ENCODE assay signal across 11 cellular contexts in genomic region chr6:127518212-127518709, GRCh38. TPM values are rescaled to one million over a fixed set of nuclear protein-coding genes. Genes with fewer than 3 reads are reported as not detected.
DNase-seq lines count a peak whose midpoint lies in the region; ATAC-seq and TF ChIP-seq lines count a peak whose summit lies in the region.
"Had no signal": no experiment of that assay in that cellular context is flagged by ENCODE, and none has a peak within 500 bp of the region (broad histone marks: within the 10 kb centered on the region; RNA-seq: fewer than 3 reads in every experiment).

No MANE protein-coding gene starts in this region.

- 37% methylated on average over 10 of the region's 10 CpGs for WGBS in mammary epithelial cell (ENCODE audit: low coverage, missing lambda C conversion rate)

- peaks cover 71% of the 10 kb centered on the region for H3K27me3 Mint-ChIP-seq in MCF 10A (ENCODE audit: insufficient read depth, unreplicated experiment)
- H3K27me3 Mint-ChIP-seq in stimulated activated naive B cell treated with anti-CD40 and anti-IgM and Interleukin-4, amounts not matched to agents 10 μg/mL and 1 μg/mL and 100 μg/mL, for 72 hours: peaks cover 48 to 55% of the 10 kb centered on the region in 2 donors

- H3K27ac Mint-ChIP-seq in MCF 10A (ENCODE audit: low read depth, unreplicated experiment): no peak overlapping the region
- H3K27ac Mint-ChIP-seq in stimulated activated naive B cell treated with anti-CD40 and anti-IgM and Interleukin-4, amounts not matched to agents 10 μg/mL and 1 μg/mL and 100 μg/mL, for 72 hours: no peak overlapping the region

- POLR2A ChIA-PET in MCF 10A (lab: Yijun Ruan, JAX): interaction anchor here (0.7 kb wide), 1 partner anchor 592 kb away, joined by 3 read pairs; no protein-coding TSS in a partner anchor

- DNase-seq in mammary epithelial cell (no peak), MCF 10A (ENCODE audit: unreplicated experiment) (no peak), NT2/D1 (ENCODE audit: low read depth, low spot score) (no peak), fibroblast of the aortic adventitia (ENCODE audit: low read depth) (no peak), germinal center (ENCODE audit: low spot score) (no peak), MG63 (no peak)
- no peak for DNase-seq in stimulated activated naive B cell treated with anti-CD40 and anti-IgM and Interleukin-4, amounts not matched to agents 10 μg/mL and 1 μg/mL and 100 μg/mL, for 72 hours
- DNase-seq: amniotic stem cell, RPMI8226 had no signal

- in situ Hi-C loops in mammary epithelial cell (cut with MboI; ENCODE audit: low sequenced_read_pairs in 2 of 2): no loop called here

- ATAC-seq in stimulated activated naive B cell treated with anti-CD40 and anti-IgM and Interleukin-4, amounts not matched to agents 10 μg/mL and 1 μg/mL and 100 μg/mL, for 72 hours (replicated peaks): no peak
- no peak for ATAC-seq in HG03354 (IDR thresholded peaks at IDR 0.05; ENCODE audit: poor library complexity, severe bottlenecking, unreplicated experiment)

- H3K9ac ChIP-seq in mammary epithelial cell (ENCODE audit: insufficient read depth, low read length): no peak overlapping the region
- H3K9ac ChIP-seq in NT2/D1 (ENCODE audit: insufficient read length, low read depth): no peak overlapping the region

- no peaks in the 10 kb centered on the region for H4K20me1 ChIP-seq in mammary epithelial cell (ENCODE audit: insufficient read depth, low read length)

- no peaks in the 10 kb centered on the region for H3K9me3 Mint-ChIP-seq in MCF 10A (ENCODE audit: unreplicated experiment)
- no peaks in the 10 kb centered on the region for H3K9me3 Mint-ChIP-seq in stimulated activated naive B cell treated with anti-CD40 and anti-IgM and Interleukin-4, amounts not matched to agents 10 μg/mL and 1 μg/mL and 100 μg/mL, for 72 hours

- H3K4me3 Mint-ChIP-seq in MCF 10A (ENCODE audit: unreplicated experiment): no peak overlapping the region
- peak overlapping the region; percentile 23 to 70 for H3K4me3 Mint-ChIP-seq in stimulated activated naive B cell treated with anti-CD40 and anti-IgM and Interleukin-4, amounts not matched to agents 10 μg/mL and 1 μg/mL and 100 μg/mL, for 72 hours

- no peaks in the 10 kb centered on the region for H3K79me2 ChIP-seq in mammary epithelial cell (ENCODE audit: insufficient read depth, low read length)

- no peak overlapping the region for H3K4me2 ChIP-seq in mammary epithelial cell (ENCODE audit: insufficient read depth, low read depth, low read length)

- dilution Hi-C loops in mammary epithelial cell (cut with HindIII; ENCODE audit: low sequenced_read_pairs): no loop called here

- H3K4me3 ChIP-seq in mammary epithelial cell (replicated peaks in 1 of 3; ENCODE audit: insufficient read depth in 1 of 3, low read depth in 2 of 3, low read length in 3 of 3) (no peak overlapping the region), NT2/D1 (ENCODE audit: insufficient read length, low read depth) (peak overlapping the region; percentile 18), fibroblast of the aortic adventitia (ENCODE audit: low read depth, low read length) (peak overlapping the region; percentile 56), MG63 (no peak overlapping the region)
- H3K4me3 ChIP-seq: lung had no signal

- H3K36me3 ChIP-seq in mammary epithelial cell (ENCODE audit: insufficient read depth, low read length) (no peaks in the 10 kb centered on the region), NT2/D1 (ENCODE audit: insufficient read depth, insufficient read length, low read length) (peaks cover 2% of the 10 kb centered on the region), MG63 (no peaks in the 10 kb centered on the region)

- H3K4me1 ChIP-seq in mammary epithelial cell (ENCODE audit: insufficient read depth, low read length): peaks cover 15% of the 10 kb centered on the region
- H3K4me1 ChIP-seq in NT2/D1 (ENCODE audit: insufficient read depth, insufficient read length): no peaks in the 10 kb centered on the region

- H3K36me3 Mint-ChIP-seq in MCF 10A (ENCODE audit: insufficient read depth, unreplicated experiment): no peaks in the 10 kb centered on the region
- H3K36me3 Mint-ChIP-seq in stimulated activated naive B cell treated with anti-CD40 and anti-IgM and Interleukin-4, amounts not matched to agents 10 μg/mL and 1 μg/mL and 100 μg/mL, for 72 hours: peaks cover 0 to 2% of the 10 kb centered on the region in 2 donors

- intact Hi-C loops in mammary epithelial cell (cut with micrococcal nuclease) (no loop called here), MCF 10A (cut with micrococcal nuclease) (no loop called here)

- H3K27ac ChIP-seq in mammary epithelial cell (ENCODE audit: insufficient read depth, low read depth, low read length): no peak overlapping the region

- no peak for TF ChIP-seq CTCF in mammary epithelial cell (conservative IDR thresholded peaks at IDR 0.05 in 1 of 2, IDR thresholded peaks at IDR 0.05 in 1 of 2; ENCODE audit: extremely low read depth in 1 of 2, insufficient read depth in 1 of 2, low read depth in 1 of 2, low read length in 2 of 2)
- no peak for TF ChIP-seq CTCF in MCF 10A (IDR thresholded peaks at IDR 0.05; ENCODE audit: unreplicated experiment)
- no peak for TF ChIP-seq CTCF in fibroblast of the aortic adventitia (IDR thresholded peaks at IDR 0.05; ENCODE audit: insufficient read depth, low read length)

- H3K4me1 Mint-ChIP-seq in MCF 10A (ENCODE audit: insufficient read depth, unreplicated experiment): peaks cover 12% of the 10 kb centered on the region
- peaks cover 22 to 36% of the 10 kb centered on the region in 2 donors for H3K4me1 Mint-ChIP-seq in stimulated activated naive B cell treated with anti-CD40 and anti-IgM and Interleukin-4, amounts not matched to agents 10 μg/mL and 1 μg/mL and 100 μg/mL, for 72 hours

- CTCF ChIA-PET in mammary epithelial cell (lab: Charles Lee; ENCODE audit: low non-redundant PET) (no interaction called here), MCF 10A (lab: Yijun Ruan, JAX) (interaction anchor here (0.6 to 3.9 kb wide), 9 partner anchors 11 to 1285 kb away, joined by 3 to 17 read pairs (median 7); partner anchors contain the start of gene RNF146)

- peaks cover 35% of the 10 kb centered on the region for H3K27me3 ChIP-seq in mammary epithelial cell (ENCODE audit: insufficient read depth, low read length)
- H3K27me3 ChIP-seq in NT2/D1 (ENCODE audit: insufficient read depth, insufficient read length): peaks cover 22% of the 10 kb centered on the region
- no peaks in the 10 kb centered on the region for H3K27me3 ChIP-seq in MG63

- BruUV-seq in mammary epithelial cell (replicated peaks; lab: Mats Ljungman, UMichigan) (no TSS peak), MCF 10A (replicated peaks; lab: Mats Ljungman, UMichigan) (no TSS peak)

- no peaks in the 10 kb centered on the region for H3K9me3 ChIP-seq in mammary epithelial cell (replicated peaks; ENCODE audit: insufficient read depth, low read length)
- H3K9me3 ChIP-seq in NT2/D1 (ENCODE audit: insufficient read depth, low read length): no peaks in the 10 kb centered on the region
- H3K9me3 ChIP-seq in MG63: no peaks in the 10 kb centered on the region

- H2AFZ ChIP-seq in mammary epithelial cell (ENCODE audit: low read depth, low read length): peak overlapping the region; percentile 39

RNA-seq across cellular contexts. Expression of gene C6orf58, which starts 58.7 kb away (rescaled TPM):
- total RNA-seq in mammary epithelial cell: under 1 TPM in 1 of 2 donors, not detected in 1; 0.26 TPM
- not detected for polyA plus RNA-seq in mammary epithelial cell
- polyA minus RNA-seq in mammary epithelial cell: not detected
- total RNA-seq in MCF 10A (2022): not detected in 2 replicates
- total RNA-seq in fibroblast of the aortic adventitia (ENCODE audit: low replicate concordance): not detected in 2 replicates
- total RNA-seq in MG63 (2014; rRNA removed; shearing (Covaris generic); ENCODE audit: low replicate concordance): not detected in 2 replicates
- total RNA-seq: lung had no signal

RNA-seq across cellular contexts. Expression of gene KIAA0408, which starts 59.1 kb away (rescaled TPM):
- total RNA-seq in mammary epithelial cell: not detected
- not detected for polyA plus RNA-seq in mammary epithelial cell
- not detected for polyA minus RNA-seq in mammary epithelial cell
- not detected in 2 replicates for total RNA-seq in MCF 10A (2022)
- 1.5 and 12.8 TPM in 2 replicates for total RNA-seq in fibroblast of the aortic adventitia (ENCODE audit: low replicate concordance)
- not detected in 2 replicates for total RNA-seq in MG63 (2014; rRNA removed; shearing (Covaris generic); ENCODE audit: low replicate concordance)

Comparison
In these comparisons a context has a peak if more than half of its experiments do, and no peak if none do; other contexts are left out.
1. H3K4me3 ChIP-seq: peak in NT2/D1 (single experiment) and fibroblast of the aortic adventitia (single experiment); none in mammary epithelial cell (0 of 3) and MG63 (single experiment).